ENCODE assay signal across 22 cellular contexts in the genomic region with DNA sequence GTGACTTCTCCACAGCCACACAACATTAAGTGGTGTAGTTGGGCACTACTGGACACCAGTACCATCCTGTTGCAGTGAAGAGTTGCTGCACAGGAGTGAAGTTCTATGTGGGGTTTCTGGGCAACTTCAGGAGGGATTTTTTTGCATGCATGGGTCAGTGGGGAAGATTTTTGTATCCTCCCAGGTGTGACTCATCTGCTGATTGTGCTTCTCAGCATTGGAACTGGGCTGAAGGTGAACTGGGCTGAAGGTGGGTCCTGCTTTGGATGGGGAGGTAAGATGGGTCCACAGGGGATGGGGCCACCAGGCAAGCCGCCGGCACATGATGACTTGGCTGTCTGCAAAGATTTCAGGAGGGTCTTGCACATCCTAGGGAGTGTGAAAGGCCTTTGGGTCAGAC. TPM values are rescaled to one million over a fixed set of nuclear protein-coding genes. Genes with fewer than 3 reads are reported as not detected.
DNase-seq lines count a peak whose midpoint lies in the region; ATAC-seq, FAIRE-seq and TF ChIP-seq lines count a peak whose summit lies in the region.
"Had no signal": no experiment of that assay in that cellular context is flagged by ENCODE, and none has a peak within 500 bp of the region (broad histone marks: within the 10 kb centered on the region; RNA-seq: fewer than 3 reads in every experiment).

No MANE protein-coding gene starts in this region.

- H3K9ac ChIP-seq in K562 (ENCODE audit: insufficient read depth in 1 of 2, low read depth in 2 of 2, low read length in 2 of 2): no peak overlapping the region

- POLR2A ChIA-PET in K562 (lab: Yijun Ruan, JAX): no interaction called here
- POLR2A ChIA-PET in activated CD4-positive, alpha-beta T cell treated with anti-CD3 and anti-CD28 coated beads, Interleukin-2, amount 10 ng/mL, durations not matched to agents 7 days and 5 days (lab: Charles Lee): no interaction called here

- H3K27ac Mint-ChIP-seq in GM23338 (no peak overlapping the region; the same call in 1 of the 2 replicates), neural crest cell (ENCODE audit: unreplicated experiment) (no peak overlapping the region)
- H3K27ac Mint-ChIP-seq in activated naive CD4-positive, alpha-beta T cell treated with anti-CD3 and anti-CD28 coated beads for 36 hours: no peak overlapping the region
- no peak overlapping the region for H3K27ac Mint-ChIP-seq in activated CD4-positive, alpha-beta T cell treated with anti-CD3 and anti-CD28 coated beads, Interleukin-2, amount 10 ng/mL, durations not matched to agents 7 days and 5 days
- H3K27ac Mint-ChIP-seq: activated CD4-positive, alpha-beta T cell treated with anti-CD3 and anti-CD28 coated beads for 36 hours; activated naive CD8-positive, alpha-beta T cell had no signal

- H3K27me3 Mint-ChIP-seq in GM23338 (ENCODE audit: insufficient read depth, low read depth, poor library complexity): peaks cover 27% of the 10 kb centered on the region
- peaks cover 13% of the 10 kb centered on the region for H3K27me3 Mint-ChIP-seq in neural crest cell (ENCODE audit: low read depth)
- H3K27me3 Mint-ChIP-seq in activated naive CD4-positive, alpha-beta T cell treated with anti-CD3 and anti-CD28 coated beads for 36 hours (ENCODE audit: low read depth): peaks cover 47% of the 10 kb centered on the region
- peaks cover 53% of the 10 kb centered on the region for H3K27me3 Mint-ChIP-seq in activated CD4-positive, alpha-beta T cell treated with anti-CD3 and anti-CD28 coated beads, Interleukin-2, amount 10 ng/mL, durations not matched to agents 7 days and 5 days

- no TSS peak for BruUV-seq in K562 (replicated peaks; lab: Mats Ljungman, UMichigan)

- in situ Hi-C loops in K562 (cut with MboI): no loop called here

- ATAC-seq in GM23338 (no peak), K562 (no peak)
- ATAC-seq: A549; activated CD4-positive, alpha-beta T cell treated with anti-CD3 and anti-CD28 coated beads for 36 hours had no signal

- H3K9me3 Mint-ChIP-seq in GM23338 (no peaks in the 10 kb centered on the region), neural crest cell (no peaks in the 10 kb centered on the region)
- H3K9me3 Mint-ChIP-seq in activated naive CD4-positive, alpha-beta T cell treated with anti-CD3 and anti-CD28 coated beads for 36 hours: no peaks in the 10 kb centered on the region
- no peaks in the 10 kb centered on the region for H3K9me3 Mint-ChIP-seq in activated CD4-positive, alpha-beta T cell treated with anti-CD3 and anti-CD28 coated beads, Interleukin-2, amount 10 ng/mL, durations not matched to agents 7 days and 5 days

- TF ChIP-seq EP300 in K562 (IDR thresholded peaks at IDR 0.05; ENCODE audit: low read length): no peak

- no peaks in the 10 kb centered on the region for H3K36me3 ChIP-seq in GM23338 (ENCODE audit: insufficient read depth)
- H3K36me3 ChIP-seq in K562 (ENCODE audit: control insufficient read depth, insufficient read depth, low read length): no peaks in the 10 kb centered on the region
- no peaks in the 10 kb centered on the region for H3K36me3 ChIP-seq in hepatocyte (replicated peaks; ENCODE audit: insufficient read depth, low read depth)
- H3K36me3 ChIP-seq: ascending aorta, right atrium auricular region had no signal

- H3F3A ChIP-seq in GM23338 (replicated peaks; ENCODE audit: low read depth): 0 out of 2 replicates have a peak, but pooled peaks cover 2% of the 10 kb centered on the region

- intact Hi-C loops in K562 (cut with micrococcal nuclease): no loop called here
- intact Hi-C loops in activated naive CD4-positive, alpha-beta T cell treated with anti-CD3 and anti-CD28 coated beads for 36 hours (cut with micrococcal nuclease): no loop called here

- H3K4me1 Mint-ChIP-seq in GM23338 (peaks cover 38% of the 10 kb centered on the region), neural crest cell (peaks cover 50% of the 10 kb centered on the region)
- peaks cover 6% of the 10 kb centered on the region for H3K4me1 Mint-ChIP-seq in activated naive CD4-positive, alpha-beta T cell treated with anti-CD3 and anti-CD28 coated beads for 36 hours (ENCODE audit: low read depth)
- H3K4me1 Mint-ChIP-seq in activated CD4-positive, alpha-beta T cell treated with anti-CD3 and anti-CD28 coated beads, Interleukin-2, amount 10 ng/mL, durations not matched to agents 7 days and 5 days: peaks cover 7% of the 10 kb centered on the region

- H3K79me2 ChIP-seq in GM23338 (replicated peaks; ENCODE audit: insufficient read depth) (peaks cover 12% of the 10 kb centered on the region), K562 (ENCODE audit: control insufficient read depth, insufficient read depth, low read length) (no peaks in the 10 kb centered on the region), hepatocyte (peaks cover 47% of the 10 kb centered on the region)

- TF ChIP-seq RAD21 in K562 (CRISPR knock-in tag; conservative IDR thresholded peaks at IDR 0.05 in 1 of 2, IDR thresholded peaks at IDR 0.05 in 1 of 2): no peak

- DNase-seq in GM23338 (ENCODE audit: low spot score): no peak
- DNase-seq in K562 (ENCODE audit: extremely low read depth in 1 of 4, low spot score in 3 of 4): no peak
- DNase-seq in hepatocyte (ENCODE audit: low spot score): no peak
- DNase-seq in neural crest cell (ENCODE audit: low read depth, low spot score): no peak
- DNase-seq in COLO829 (ENCODE audit: low spot score): no peak
- DNase-seq in activated naive CD4-positive, alpha-beta T cell treated with anti-CD3 and anti-CD28 coated beads for 36 hours: no peak
- DNase-seq in activated CD4-positive, alpha-beta T cell treated with anti-CD3 and anti-CD28 coated beads, Interleukin-2, amount 10 ng/mL, durations not matched to agents 7 days and 5 days: no peak
- DNase-seq in kidney tubule cell (ENCODE audit: low spot score): no peak
- DNase-seq: activated CD4-positive, alpha-beta T cell treated with anti-CD3 and anti-CD28 coated beads for 36 hours; effector CD4-positive, alpha-beta T cell; midbrain; NCI-H446; nucleus accumbens; stimulated activated CD8-positive, alpha-beta memory T cell treated with anti-CD3 and anti-CD28 coated beads, Interleukin-4, amount 100 ng/mL, for 48 hours; T-helper 1 cell had no signal

- no peaks in the 10 kb centered on the region for H3K9me1 ChIP-seq in K562 (ENCODE audit: control insufficient read depth, insufficient read depth, low read length)

- no peak for TF ChIP-seq POLR2A in K562 (conservative IDR thresholded peaks at IDR 0.05)

- H3K4me3 ChIP-seq in GM23338 (no peak overlapping the region), K562 (no peak overlapping the region), hepatocyte (no peak overlapping the region)
- H3K4me3 ChIP-seq: A549, ascending aorta, right atrium auricular region had no signal

- H4K20me1 ChIP-seq in GM23338 (replicated peaks; ENCODE audit: insufficient read depth) (peaks cover 5% of the 10 kb centered on the region; the same call in 1 of the 2 replicates), K562 (replicated peaks; ENCODE audit: control insufficient read depth, insufficient read depth, low read length) (peaks cover 9% of the 10 kb centered on the region; the same call in 1 of the 2 replicates), hepatocyte (ENCODE audit: insufficient read depth, poor library complexity, severe bottlenecking) (no peaks in the 10 kb centered on the region)

- H3K9me3 ChIP-seq in K562 (replicated peaks; ENCODE audit: control insufficient read depth, insufficient read depth, low read depth, low read length): no peaks in the 10 kb centered on the region
- no peaks in the 10 kb centered on the region for H3K9me3 ChIP-seq in hepatocyte (ENCODE audit: low read depth)
- H3K9me3 ChIP-seq: A549, ascending aorta, right atrium auricular region had no signal

- TF ChIP-seq CTCF in GM23338 (conservative IDR thresholded peaks at IDR 0.05; ENCODE audit: low read depth in 2 of 2) (no peak), K562 (IDR thresholded peaks at IDR 0.05 in 2 of 3, conservative IDR thresholded peaks at IDR 0.05 in 1 of 3; ENCODE audit: insufficient read depth in 2 of 3, low read depth in 1 of 3, low read length in 3 of 3) (no peak), hepatocyte (IDR thresholded peaks at IDR 0.05; ENCODE audit: poor library complexity) (no peak), neural crest cell (conservative IDR thresholded peaks at IDR 0.05) (no peak)

- CTCF ChIA-PET in K562 (lab: Yijun Ruan, JAX; ENCODE audit: low intra/inter-chr PET ratio): no interaction called here
- CTCF ChIA-PET in activated naive CD4-positive, alpha-beta T cell treated with anti-CD3 and anti-CD28 coated beads for 36 hours (lab: Charles Lee): no interaction called here
- CTCF ChIA-PET in activated CD4-positive, alpha-beta T cell treated with anti-CD3 and anti-CD28 coated beads, Interleukin-2, amount 10 ng/mL, durations not matched to agents 7 days and 5 days (lab: Charles Lee): no interaction called here

- H3K27ac ChIP-seq in GM23338 (ENCODE audit: low read depth) (no peak overlapping the region), K562 (ENCODE audit: extremely low read depth, low read depth, low read length) (no peak overlapping the region), hepatocyte (no peak overlapping the region)
- H3K27ac ChIP-seq: A549, ascending aorta, right atrium auricular region had no signal

- peaks cover 10% of the 10 kb centered on the region; the same call in 1 of the 2 replicates for H3K27me3 ChIP-seq in GM23338 (ENCODE audit: insufficient read depth)
- peaks cover 23 to 42% of the 10 kb centered on the region in 2 experiments; a peak in 4 of 5 replicates for H3K27me3 ChIP-seq in K562 (ENCODE audit: control insufficient read depth in 2 of 2, insufficient read depth in 2 of 2, low read length in 2 of 2)
- no peaks in the 10 kb centered on the region for H3K27me3 ChIP-seq in hepatocyte
- H3K27me3 ChIP-seq: ascending aorta, right atrium auricular region had no signal

- FAIRE-seq in K562 (lab: Jason Lieb, UNC): no peak
- FAIRE-seq: A549, TTC549, urothelium cell line had no signal

- peaks cover 8% of the 10 kb centered on the region; the same call in 1 of the 3 replicates for H3K36me3 Mint-ChIP-seq in GM23338 (ENCODE audit: low read depth)
- H3K36me3 Mint-ChIP-seq in neural crest cell (ENCODE audit: low read depth): no peaks in the 10 kb centered on the region
- no peaks in the 10 kb centered on the region for H3K36me3 Mint-ChIP-seq in activated naive CD4-positive, alpha-beta T cell treated with anti-CD3 and anti-CD28 coated beads for 36 hours (ENCODE audit: low read depth)
- H3K36me3 Mint-ChIP-seq in activated CD4-positive, alpha-beta T cell treated with anti-CD3 and anti-CD28 coated beads, Interleukin-2, amount 10 ng/mL, durations not matched to agents 7 days and 5 days (ENCODE audit: low read depth): no peaks in the 10 kb centered on the region
- H3K36me3 Mint-ChIP-seq: activated naive CD8-positive, alpha-beta T cell had no signal

- H3K4me3 Mint-ChIP-seq in GM23338 (peak overlapping the region; percentile 23; the same call in 1 of the 3 replicates), neural crest cell (peak overlapping the region; percentile 39)
- H3K4me3 Mint-ChIP-seq in activated naive CD4-positive, alpha-beta T cell treated with anti-CD3 and anti-CD28 coated beads for 36 hours: no peak overlapping the region
- no peak overlapping the region for H3K4me3 Mint-ChIP-seq in activated CD4-positive, alpha-beta T cell treated with anti-CD3 and anti-CD28 coated beads, Interleukin-2, amount 10 ng/mL, durations not matched to agents 7 days and 5 days
- H3K4me3 Mint-ChIP-seq: activated CD4-positive, alpha-beta T cell treated with anti-CD3 and anti-CD28 coated beads for 36 hours; activated naive CD8-positive, alpha-beta T cell had no signal

- WGBS in K562 (ENCODE audit: insufficient coverage, low coverage, missing lambda C conversion rate): 26% methylated on average over 2 of the region's 2 CpGs
- WGBS in hepatocyte (ENCODE audit: low lambda C conversion rate, missing lambda C conversion rate): 89% methylated on average over 2 of the region's 2 CpGs

- H3K9me2 ChIP-seq in GM23338 (ENCODE audit: insufficient read depth) (no peaks in the 10 kb centered on the region), hepatocyte (replicated peaks; ENCODE audit: insufficient read depth) (no peaks in the 10 kb centered on the region)

- H2AFZ ChIP-seq in GM23338: no peak overlapping the region
- H2AFZ ChIP-seq in K562 (ENCODE audit: low read depth, low read length): no peak overlapping the region
- H2AFZ ChIP-seq in hepatocyte: no peak overlapping the region

- H3K4me1 ChIP-seq in GM23338 (ENCODE audit: insufficient read depth) (peaks cover 23% of the 10 kb centered on the region), K562 (replicated peaks in 1 of 2; ENCODE audit: control insufficient read depth in 2 of 2, insufficient read depth in 2 of 2, low read length in 2 of 2) (peaks cover 9 to 18% of the 10 kb centered on the region in 2 experiments; a peak in 4 of 5 replicates), hepatocyte (ENCODE audit: insufficient read depth) (peaks cover 19% of the 10 kb centered on the region)

- H3K4me2 ChIP-seq in GM23338 (0 out of 2 replicates have a peak overlapping the region, but pooled peaks have one; percentile 97), K562 (ENCODE audit: insufficient read depth, low read length) (no peak overlapping the region), hepatocyte (peak overlapping the region; percentile 96)
- H3K4me2 ChIP-seq: A549 had no signal

RNA-seq across cellular contexts. Expression of gene SERINC2, which starts 2.6 kb away (rescaled TPM):
- total RNA-seq in GM23338 (2014; rRNA removed; shearing (Covaris generic)): 18.8 and 20.5 TPM in 2 replicates
- polyA plus RNA-seq in GM23338 (2016; fragmentation: Nextera tagmentation; extraction: Ambion mirVana): 22.5 and 23.3 TPM in 2 replicates
- total RNA-seq in K562 (2011; cell fraction: chromatin; rRNA removed; ENCODE audit: low replicate concordance): 1.7 and 5.6 TPM in 2 replicates
- total RNA-seq in K562 (2011; cell fraction: nucleolus; rRNA removed): 5.8 and 6.4 TPM in 2 replicates
- 5.9 and 7.2 TPM in 2 replicates for total RNA-seq in K562 (2011; cell fraction: nucleoplasm; rRNA removed)
- 0.45 TPM in 1 of 2 replicates, not detected in the other for total RNA-seq in K562 (2014; rRNA removed)
- 0.10 and 0.15 TPM in 2 replicates for total RNA-seq in K562 (2014; rRNA removed; fragmentation: Illumina TruSeq; extraction: Trizol)
- 0.22 and 0.23 TPM in 2 replicates for total RNA-seq in K562 (2015; rRNA removed; fragmentation: Illumina TruSeq; extraction: Trizol)
- total RNA-seq in K562 (2021): 1.2 and 1.5 TPM in 2 replicates
- polyA plus RNA-seq in K562 (2011; rRNA removed): 0.88 and 1.0 TPM in 2 replicates
- 1.7 and 4.1 TPM in 2 replicates for polyA plus RNA-seq in K562 (2011; cell fraction: cytosol; rRNA removed)
- 1.5 and 2.4 TPM in 2 replicates for polyA plus RNA-seq in K562 (2011; cell fraction: nucleus; rRNA removed)
- 0.76 and 3.3 TPM in 2 replicates for polyA plus RNA-seq in K562 (2012)
- polyA plus RNA-seq in K562 (2014; fragmentation: Illumina TruSeq; extraction: Trizol): 0.70 and 1.2 TPM in 2 replicates
- polyA plus RNA-seq in K562 (2014; fragmentation: Nextera tagmentation; extraction: Ambion mirVana): under 1 TPM in 1 of 2 experiments, not detected in 1; 0.07 TPM
- polyA plus RNA-seq in K562 (2014; rRNA removed): 1.0 and 1.8 TPM in 2 replicates
- polyA minus RNA-seq in K562 (2011; rRNA and poly(A)+ RNA removed): 0.21 and 0.63 TPM in 2 replicates
- 0.73 and 0.95 TPM in 2 replicates for polyA minus RNA-seq in K562 (2011; cell fraction: cytosol; rRNA and poly(A)+ RNA removed)
- 0.54 and 0.89 TPM in 2 replicates for polyA minus RNA-seq in K562 (2011; cell fraction: nucleus; rRNA and poly(A)+ RNA removed)
- 53.6 and 70.2 TPM in 2 replicates for total RNA-seq in hepatocyte
- polyA plus RNA-seq in hepatocyte: 154 and 164 TPM in 2 replicates
- total RNA-seq in neural crest cell: 20.4 and 21.4 TPM in 2 replicates
- total RNA-seq in activated naive CD4-positive, alpha-beta T cell treated with anti-CD3 and anti-CD28 coated beads for 36 hours: under 1 TPM in 1 of 2 experiments, not detected in 1; 0.10 TPM
- under 1 TPM in 1 of 2 experiments, not detected in 1; 0.20 TPM for total RNA-seq in activated CD4-positive, alpha-beta T cell treated with anti-CD3 and anti-CD28 coated beads, Interleukin-2, amount 10 ng/mL, durations not matched to agents 7 days and 5 days

RNA-seq across cellular contexts. Expression of gene FABP3, which starts 42.8 kb away (rescaled TPM):
- 19.3 and 27.9 TPM in 2 replicates for total RNA-seq in GM23338 (2014; rRNA removed; shearing (Covaris generic))
- polyA plus RNA-seq in GM23338 (2016; fragmentation: Nextera tagmentation; extraction: Ambion mirVana) (50.0 and 50.2 TPM in 2 replicates), K562 (2011; rRNA removed) (not detected in 2 replicates), K562 (2014; fragmentation: Illumina TruSeq; extraction: Trizol) (not detected in 2 replicates), K562 (2014; fragmentation: Nextera tagmentation; extraction: Ambion mirVana) (under 1 TPM in 1 of 2 experiments, not detected in 1; 0.22 TPM), K562 (2014; rRNA removed) (not detected in 2 replicates), hepatocyte (50.1 and 65.5 TPM in 2 replicates)
- not detected in 2 replicates for total RNA-seq in K562 (2011; cell fraction: chromatin; rRNA removed; ENCODE audit: low replicate concordance)
- not detected in 2 replicates for total RNA-seq in K562 (2011; cell fraction: nucleolus; rRNA removed)
- total RNA-seq in K562 (2011; cell fraction: nucleoplasm; rRNA removed): not detected in 2 replicates
- total RNA-seq in K562 (2014; rRNA removed) (not detected in 2 replicates), K562 (2014; rRNA removed; fragmentation: Illumina TruSeq; extraction: Trizol) (not detected in 2 replicates), K562 (2015; rRNA removed; fragmentation: Illumina TruSeq; extraction: Trizol) (not detected in 2 replicates), K562 (2021) (not detected in 2 replicates), hepatocyte (23.9 and 39.1 TPM in 2 replicates), neural crest cell (13.6 and 14.0 TPM in 2 replicates)
- polyA plus RNA-seq in K562 (2011; cell fraction: cytosol; rRNA removed): not detected in 2 replicates
- not detected in 2 replicates for polyA plus RNA-seq in K562 (2011; cell fraction: nucleus; rRNA removed)
- polyA plus RNA-seq in K562 (2012): 0.28 and 0.38 TPM in 2 replicates
- not detected in 2 replicates for polyA minus RNA-seq in K562 (2011; rRNA and poly(A)+ RNA removed)
- polyA minus RNA-seq in K562 (2011; cell fraction: cytosol; rRNA and poly(A)+ RNA removed): not detected in 2 replicates
- not detected in 2 replicates for polyA minus RNA-seq in K562 (2011; cell fraction: nucleus; rRNA and poly(A)+ RNA removed)
- not detected for total RNA-seq in activated naive CD4-positive, alpha-beta T cell treated with anti-CD3 and anti-CD28 coated beads for 36 hours
- total RNA-seq in activated CD4-positive, alpha-beta T cell treated with anti-CD3 and anti-CD28 coated beads, Interleukin-2, amount 10 ng/mL, durations not matched to agents 7 days and 5 days: not detected
- total RNA-seq: activated CD4-positive, alpha-beta T cell treated with anti-CD3 and anti-CD28 coated beads for 36 hours; Calu3 had no signal
- polyA plus RNA-seq: A549 had no signal

Comparison
In these comparisons a context has a peak if more than half of its experiments do, and no peak if none do; other contexts are left out.
1. H3K4me3 Mint-ChIP-seq: peak in GM23338 (single experiment) and neural crest cell (single experiment); none in activated naive CD4-positive, alpha-beta T cell treated with anti-CD3 and anti-CD28 coated beads for 36 hours (single experiment) and activated CD4-positive, alpha-beta T cell treated with anti-CD3 and anti-CD28 coated beads, Interleukin-2, amount 10 ng/mL, durations not matched to agents 7 days and 5 days (single experiment).
2. RNA of gene FABP3, which starts 42.8 kb away (total RNA-seq): 23.9 to 39.1 TPM in hepatocyte, 19.3 to 27.9 TPM in GM23338 and 13.6 to 14.0 TPM in neural crest cell; not detected in K562, not detected in activated naive CD4-positive, alpha-beta T cell treated with anti-CD3 and anti-CD28 coated beads for 36 hours and not detected in activated CD4-positive, alpha-beta T cell treated with anti-CD3 and anti-CD28 coated beads, Interleukin-2, amount 10 ng/mL, durations not matched to agents 7 days and 5 days; every median in the first group is over 10 times any median in the second.